In the genomic region with DNA sequence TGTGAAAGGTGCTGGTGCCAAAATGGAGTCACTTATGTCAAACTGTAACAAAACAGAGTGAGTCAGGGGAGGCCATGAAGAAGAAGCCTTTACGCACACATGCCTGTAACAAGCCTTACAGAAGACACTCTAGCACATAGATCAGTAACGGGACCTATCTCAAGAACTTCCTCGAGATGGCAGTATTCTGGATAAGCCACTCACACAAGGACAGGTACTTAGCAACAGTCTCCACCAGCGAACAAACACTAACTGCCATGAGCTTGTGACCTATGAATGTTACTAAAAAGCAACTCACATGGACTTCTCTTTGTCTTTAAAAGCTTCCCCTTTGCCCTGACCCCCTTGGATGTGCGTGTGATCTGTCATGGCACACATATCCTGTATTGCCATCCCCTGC, we compare ENCODE assay signal across 8 cellular contexts.
DNase-seq lines count a peak whose midpoint lies in the region; ATAC-seq and TF ChIP-seq lines count a peak whose summit lies in the region.

No MANE protein-coding gene starts in this region.

- H3K4me3 ChIP-seq in tibial nerve (no peak overlapping the region), foreskin fibroblast (ENCODE audit: low read depth in 1 of 2, low read length in 2 of 2) (no peak overlapping the region)

- TF ChIP-seq CTCF in endothelial cell (IDR thresholded peaks at IDR 0.05; ENCODE audit: unreplicated experiment) = no peak
- no peak for TF ChIP-seq CTCF in tibial nerve (IDR thresholded peaks at IDR 0.05)
- TF ChIP-seq CTCF in foreskin fibroblast (IDR thresholded peaks at IDR 0.05; ENCODE audit: low read depth, low read length) = no peak

- no peak overlapping the region for H3K27ac ChIP-seq in tibial nerve

- no peaks in the 10 kb centered on the region for H3K27me3 ChIP-seq in tibial nerve

- peaks cover 10% of the 10 kb centered on the region for H3K9me3 Mint-ChIP-seq in endothelial cell (ENCODE audit: unreplicated experiment)

- H3K9me3 ChIP-seq in tibial nerve = no peaks in the 10 kb centered on the region

- no peaks in the 10 kb centered on the region for H3K36me3 ChIP-seq in tibial nerve

- H3K4me1 Mint-ChIP-seq in endothelial cell (ENCODE audit: unreplicated experiment) = peaks cover 7% of the 10 kb centered on the region

- TF ChIP-seq POLR2A in tibial nerve (IDR thresholded peaks at IDR 0.05) = no peak

- no peak overlapping the region for H3K4me3 Mint-ChIP-seq in endothelial cell (ENCODE audit: unreplicated experiment)

- peak overlapping the region; percentile 64 for H3K27ac Mint-ChIP-seq in endothelial cell (ENCODE audit: unreplicated experiment)

- ATAC-seq in GM19351 (IDR thresholded peaks at IDR 0.05; ENCODE audit: unreplicated experiment) = peak; percentile 94

- no peak for TF ChIP-seq EP300 in tibial nerve (IDR thresholded peaks at IDR 0.05)

- no peaks in the 10 kb centered on the region for H3K4me1 ChIP-seq in tibial nerve

- 72 to 81% methylated on average over 5 of the region's 5 CpGs for WGBS in tibial nerve, 2 donors

- no peaks in the 10 kb centered on the region for H3K27me3 Mint-ChIP-seq in endothelial cell (ENCODE audit: unreplicated experiment)

- DNase-seq in A172 (ENCODE audit: low spot score) (peak; percentile 23), NCI-H2196 treated with DMSO at 0.1 percent for 48 hours (lab: John Stamatoyannopoulos, UW; ENCODE audit: unreplicated experiment) (peak; percentile 10), endothelial cell (ENCODE audit: low spot score) (no peak), tibial nerve (ENCODE audit: low spot score in 2 of 2) (no peak), mucosa of gallbladder (ENCODE audit: low spot score) (no peak), foreskin fibroblast (no peak)
- DNase-seq in activated CD8-positive, alpha-beta memory T cell treated with anti-CD3 and anti-CD28 coated beads for 24 hours = no peak

- peaks cover 3% of the 10 kb centered on the region for H3K36me3 Mint-ChIP-seq in endothelial cell (ENCODE audit: low read depth, unreplicated experiment)

Comparison
In these comparisons a context has a peak if more than half of its experiments do, and no peak if none do; other contexts are left out.
1. DNase-seq: peak in A172 (single experiment) and NCI-H2196 treated with DMSO at 0.1 percent for 48 hours (single experiment); none in endothelial cell (single experiment), tibial nerve (0 of 2), mucosa of gallbladder (single experiment), activated CD8-positive, alpha-beta memory T cell treated with anti-CD3 and anti-CD28 coated beads for 24 hours (single experiment) and foreskin fibroblast (0 of 2).